ENCODE assay signal across 1 cellular context in genomic region chr2:66582975-66583842, GRCh38.
TF ChIP-seq lines count a peak whose summit lies in the region.

No MANE protein-coding gene starts in this region.

TF ChIP-seq in H1, 55 proteins besides CTCF, POLR2A, EP300 and RAD21:
- TF ChIP-seq SUZ12 (IDR thresholded peaks at IDR 0.05; ENCODE audit: low read length): peak; percentile 55
- TF ChIP-seq EZH2 (IDR thresholded peaks at IDR 0.05; ENCODE audit: low read depth, low read length, severe bottlenecking): peak; percentile 66
- no peak for TF ChIP-seq GABPA (IDR thresholded peaks at IDR 0.05; ENCODE audit: borderline replicate concordance, insufficient read depth, low read length)
- peak; percentile 10 for TF ChIP-seq RNF2 (IDR thresholded peaks at IDR 0.05; ENCODE audit: borderline replicate concordance, low read depth, low read length, missing control alignments, poor library complexity, severe bottlenecking)
